19 cellular contexts compared by ENCODE assay signal in the genomic region with DNA sequence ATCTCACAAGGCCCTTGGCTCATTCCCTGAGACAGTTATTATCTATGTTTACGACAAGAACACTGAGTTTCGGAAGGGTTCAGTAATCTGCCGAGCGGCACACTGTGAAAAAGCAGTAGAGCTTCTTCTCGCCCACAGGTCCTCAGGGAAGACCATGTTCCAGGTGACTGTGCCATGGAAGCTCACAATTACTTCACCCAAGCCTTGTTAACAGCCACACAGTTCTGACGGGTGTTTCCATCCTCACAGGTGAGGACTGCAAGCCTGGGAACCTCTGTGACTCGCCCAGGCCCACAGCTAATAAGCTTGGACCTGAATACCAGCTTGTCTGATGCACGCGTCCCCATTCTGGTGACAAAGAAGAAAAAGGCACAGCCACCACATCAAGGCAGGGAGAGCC. TPM values are rescaled to one million over a fixed set of nuclear protein-coding genes. Genes with fewer than 3 reads are reported as not detected.
DNase-seq lines count a peak whose midpoint lies in the region; ATAC-seq and TF ChIP-seq lines count a peak whose summit lies in the region.
"Had no signal": no experiment of that assay in that cellular context is flagged by ENCODE, and none has a peak within 500 bp of the region (broad histone marks: within the 10 kb centered on the region; RNA-seq: fewer than 3 reads in every experiment).

No MANE protein-coding gene starts in this region.

- H3K36me3 ChIP-seq in cardiac muscle cell (peaks cover 20% of the 10 kb centered on the region), esophagus muscularis mucosa (peaks cover 16 to 52% (median 47%) of the 10 kb centered on the region in 4 donors)

- intact Hi-C loops in left ventricle myocardium superior (cut with micrococcal nuclease), result no loop called here
- intact Hi-C loops in esophagus muscularis mucosa (cut with DNase I), result no loop called here

- peaks cover 47% of the 10 kb centered on the region for H3K4me1 ChIP-seq in cardiac muscle cell (ENCODE audit: low read depth)
- peaks cover 20 to 26% (median 24%) of the 10 kb centered on the region in 4 donors for H3K4me1 ChIP-seq in esophagus muscularis mucosa
- H3K4me1 ChIP-seq: A549 had no signal

- no peaks in the 10 kb centered on the region for H3K27me3 Mint-ChIP-seq in nephron progenitor cell (ENCODE audit: low read depth, poor library complexity)
- H3K27me3 Mint-ChIP-seq: CD4-positive, alpha-beta memory T cell had no signal

- H3K4me3 Mint-ChIP-seq in nephron progenitor cell, result no peak overlapping the region
- no peak overlapping the region for H3K4me3 Mint-ChIP-seq in stimulated activated effector memory CD8-positive, alpha-beta T cell treated with anti-CD3 and anti-CD28 coated beads, Interleukin-12 subunit alpha, Interleukin-12 subunit beta, amount 100 ng/mL, for 72 hours
- H3K4me3 Mint-ChIP-seq: CD4-positive, alpha-beta memory T cell; HFFc6 had no signal

- 95% methylated on average over 7 of the region's 9 CpGs for WGBS in esophagus muscularis mucosa

- ATAC-seq in left ventricle myocardium superior (no peak), GM19452 (IDR thresholded peaks at IDR 0.05; ENCODE audit: unreplicated experiment) (no peak)
- ATAC-seq in stimulated activated effector memory CD8-positive, alpha-beta T cell treated with anti-CD3 and anti-CD28 coated beads, Interleukin-12 subunit alpha, Interleukin-12 subunit beta, amount 100 ng/mL, for 72 hours, result no peak
- ATAC-seq: A549 had no signal

- TF ChIP-seq POLR2A in esophagus muscularis mucosa (IDR thresholded peaks at IDR 0.05; ENCODE audit: low read depth), result no peak

- H3K4me3 ChIP-seq in cardiac muscle cell (no peak overlapping the region), esophagus muscularis mucosa (no peak overlapping the region)
- H3K4me3 ChIP-seq: A549, GM23248, HAP-1 had no signal

- H3K36me3 Mint-ChIP-seq in nephron progenitor cell (ENCODE audit: low read depth), result peaks cover 16% of the 10 kb centered on the region
- peaks cover 38% of the 10 kb centered on the region for H3K36me3 Mint-ChIP-seq in stimulated activated effector memory CD8-positive, alpha-beta T cell treated with anti-CD3 and anti-CD28 coated beads, Interleukin-12 subunit alpha, Interleukin-12 subunit beta, amount 100 ng/mL, for 72 hours

- no peak for TF ChIP-seq EP300 in esophagus muscularis mucosa (IDR thresholded peaks at IDR 0.05)

- TF ChIP-seq CTCF in cardiac muscle cell (IDR thresholded peaks at IDR 0.05; ENCODE audit: low read depth, low read length) (no peak), esophagus muscularis mucosa (IDR thresholded peaks at IDR 0.05) (no peak), nephron progenitor cell (IDR thresholded peaks at IDR 0.05) (no peak)

- H3K9me3 Mint-ChIP-seq in nephron progenitor cell, result no peaks in the 10 kb centered on the region
- H3K9me3 Mint-ChIP-seq in stimulated activated effector memory CD8-positive, alpha-beta T cell treated with anti-CD3 and anti-CD28 coated beads, Interleukin-12 subunit alpha, Interleukin-12 subunit beta, amount 100 ng/mL, for 72 hours, result no peaks in the 10 kb centered on the region
- H3K9me3 Mint-ChIP-seq: CD4-positive, alpha-beta memory T cell; HFFc6 had no signal

- H3K9me3 ChIP-seq in cardiac muscle cell (ENCODE audit: low read depth) (no peaks in the 10 kb centered on the region), esophagus muscularis mucosa (no peaks in the 10 kb centered on the region)
- H3K9me3 ChIP-seq: A549, HAP-1 had no signal

- DNase-seq in cardiac muscle cell (ENCODE audit: low read depth in 1 of 2, low spot score in 1 of 2), result no peak
- DNase-seq in left ventricle myocardium superior, result no peak
- peak; percentile 72 for DNase-seq in esophagus muscularis mucosa (ENCODE audit: extremely low spot score)
- no peak for DNase-seq in nephron progenitor cell
- no peak for DNase-seq in stimulated activated effector memory CD8-positive, alpha-beta T cell treated with anti-CD3 and anti-CD28 coated beads, Interleukin-12 subunit alpha, Interleukin-12 subunit beta, amount 100 ng/mL, for 72 hours (ENCODE audit: low spot score in 2 of 2)
- no peak for DNase-seq in NOMO-1 treated with DMSO at 0.1 percent for 48 hours (lab: John Stamatoyannopoulos, UW; ENCODE audit: unreplicated experiment)
- no peak for DNase-seq in DMS 273 (lab: John Stamatoyannopoulos, UW; ENCODE audit: unreplicated experiment)
- DNase-seq: 8988T; C1 segment of cervical spinal cord; Calu3; CD4-positive, alpha-beta memory T cell; COR-L47; DMS153; DND-41; GM23248; HFFc6 had no signal

- H3K27me3 ChIP-seq in cardiac muscle cell, result no peaks in the 10 kb centered on the region
- H3K27me3 ChIP-seq in esophagus muscularis mucosa, result no peaks in the 10 kb centered on the region

- H3K27ac Mint-ChIP-seq in nephron progenitor cell, result peak overlapping the region; percentile 66
- H3K27ac Mint-ChIP-seq in stimulated activated effector memory CD8-positive, alpha-beta T cell treated with anti-CD3 and anti-CD28 coated beads, Interleukin-12 subunit alpha, Interleukin-12 subunit beta, amount 100 ng/mL, for 72 hours, result peak overlapping the region; percentile 24
- H3K27ac Mint-ChIP-seq: CD4-positive, alpha-beta memory T cell; HFFc6 had no signal

- peaks cover 34% of the 10 kb centered on the region for H3K4me1 Mint-ChIP-seq in nephron progenitor cell
- peaks cover 48% of the 10 kb centered on the region for H3K4me1 Mint-ChIP-seq in stimulated activated effector memory CD8-positive, alpha-beta T cell treated with anti-CD3 and anti-CD28 coated beads, Interleukin-12 subunit alpha, Interleukin-12 subunit beta, amount 100 ng/mL, for 72 hours

- peak overlapping the region; percentile 38 for H3K27ac ChIP-seq in cardiac muscle cell
- no peak overlapping the region for H3K27ac ChIP-seq in esophagus muscularis mucosa (replicated peaks in 1 of 4)
- H3K27ac ChIP-seq: A549, GM23248 had no signal

RNA-seq across cellular contexts. Expression of gene SETD3, which starts 15.4 kb away (rescaled TPM):
- 59.4 and 67.5 TPM in 2 replicates for total RNA-seq in cardiac muscle cell
- 60.1 and 71.4 TPM in 2 replicates for polyA plus RNA-seq in cardiac muscle cell
- 99.1 TPM for total RNA-seq in left ventricle myocardium superior
- 100 to 1,000 TPM; 135 to 170 (median 148) TPM for total RNA-seq in esophagus muscularis mucosa

RNA-seq across cellular contexts. Expression of gene CCNK, which starts 15.9 kb away (rescaled TPM):
- total RNA-seq in cardiac muscle cell, result 14.2 and 17.3 TPM in 2 replicates
- polyA plus RNA-seq in cardiac muscle cell, result 13.3 and 13.7 TPM in 2 replicates
- 37.5 TPM for total RNA-seq in left ventricle myocardium superior
- total RNA-seq in esophagus muscularis mucosa, result 10 to 100 TPM; 10.4 to 21.2 (median 16.5) TPM
